In genomic region chr9:136138566-136138965, GRCh38 we compare ENCODE assay signal across 8 cellular contexts. TPM values are rescaled to one million over a fixed set of nuclear protein-coding genes. Genes with fewer than 3 reads are reported as not detected.
DNase-seq lines count a peak whose midpoint lies in the region; ATAC-seq and TF ChIP-seq lines count a peak whose summit lies in the region.

No MANE protein-coding gene starts in this region.

- no peak for TF ChIP-seq EP300 in SK-N-SH (IDR thresholded peaks at IDR 0.05; ENCODE audit: borderline replicate concordance in 1 of 2, low read depth in 1 of 2, low read length in 1 of 2)

- H3K36me3 Mint-ChIP-seq in neural progenitor cell: no peaks in the 10 kb centered on the region

- peak; percentile 23; the same call in 1 of the 2 replicates for TF ChIP-seq RAD21 in SK-N-SH (IDR thresholded peaks at IDR 0.05; ENCODE audit: low read length)

- peaks cover 50% of the 10 kb centered on the region for H3K27me3 ChIP-seq in SK-N-SH (ENCODE audit: insufficient read depth)
- H3K27me3 ChIP-seq in neural progenitor cell: peaks cover 28% of the 10 kb centered on the region

- H3K9me3 Mint-ChIP-seq in neural progenitor cell: no peaks in the 10 kb centered on the region

- WGBS in SK-N-SH (ENCODE audit: low lambda C conversion rate): 19% methylated on average over 4 of the region's 9 CpGs

- H3K4me1 ChIP-seq in SK-N-SH (ENCODE audit: control insufficient read depth in 1 of 2, insufficient read depth in 2 of 2, low read depth in 1 of 2, low read length in 1 of 2): peaks cover 2 to 11% of the 10 kb centered on the region in 2 experiments; a peak in 2 of 4 replicates
- peaks cover 14% of the 10 kb centered on the region for H3K4me1 ChIP-seq in neural progenitor cell

- H3K36me3 ChIP-seq in SK-N-SH (replicated peaks in 1 of 2; ENCODE audit: control insufficient read depth in 1 of 2, insufficient read depth in 2 of 2, low read length in 1 of 2) (no peaks in the 10 kb centered on the region), neural progenitor cell (no peaks in the 10 kb centered on the region)

- H3K9me2 ChIP-seq in SK-N-SH: no peaks in the 10 kb centered on the region

- peak; percentile 69 for DNase-seq in SK-N-SH
- DNase-seq in NCI-H128 (lab: John Stamatoyannopoulos, UW; ENCODE audit: unreplicated experiment): peak; percentile 52
- peak; percentile 35 for DNase-seq in activated naive CD4-positive, alpha-beta T cell treated with anti-CD3 and anti-CD28 coated beads, Interleukin-2, amount 50 U/mL, for 16 hours
- peak; percentile 91 for DNase-seq in neural progenitor cell (ENCODE audit: low spot score)
- DNase-seq in coronary artery (ENCODE audit: low spot score): no peak
- no peak for DNase-seq in cardiac septum (ENCODE audit: low spot score)
- no peak for DNase-seq in HK-2 (ENCODE audit: unreplicated experiment)

- no peak overlapping the region for H3K4me3 Mint-ChIP-seq in neural progenitor cell

- H3K9ac ChIP-seq in SK-N-SH (no peak overlapping the region), neural progenitor cell (no peak overlapping the region)

- CTCF ChIA-PET in SK-N-SH (lab: Yijun Ruan, JAX): interaction anchor here (0.6 to 5.7 kb wide), 30 partner anchors 9 to 176 kb away, joined by 3 to 48 read pairs (median 4); no protein-coding TSS in a partner anchor

- peaks cover 24% of the 10 kb centered on the region for H3K27me3 Mint-ChIP-seq in neural progenitor cell (ENCODE audit: insufficient read depth, low read depth)

- intact Hi-C loops in cardiac septum (cut with DNase I): no loop called here

- H3K27ac ChIP-seq in SK-N-SH (ENCODE audit: low read depth in 2 of 2, low read length in 1 of 2) (no peak overlapping the region), neural progenitor cell (no peak overlapping the region), coronary artery (no peak overlapping the region)

- H2AFZ ChIP-seq in SK-N-SH (ENCODE audit: low read depth): no peak overlapping the region
- no peak overlapping the region for H2AFZ ChIP-seq in neural progenitor cell (replicated peaks)

- H3F3A ChIP-seq in SK-N-SH (replicated peaks; ENCODE audit: insufficient read depth) (no peaks in the 10 kb centered on the region), neural progenitor cell (ENCODE audit: low read depth) (peaks cover 7% of the 10 kb centered on the region)

- H3K27ac Mint-ChIP-seq in neural progenitor cell: no peak overlapping the region

- no peak for ATAC-seq in SK-N-SH treated with all-trans-retinoic acid at 6 μM for 48 hours

- H3K4me3 ChIP-seq in SK-N-SH (ENCODE audit: low read depth in 2 of 2, low read length in 1 of 2) (no peak overlapping the region), neural progenitor cell (no peak overlapping the region), coronary artery (no peak overlapping the region)

- no peaks in the 10 kb centered on the region for H3K9me3 ChIP-seq in SK-N-SH
- H3K9me3 ChIP-seq in neural progenitor cell (ENCODE audit: low read depth): no peaks in the 10 kb centered on the region

- POLR2A ChIA-PET in SK-N-SH (lab: Yijun Ruan, JAX): no interaction called here

- H4K20me1 ChIP-seq in SK-N-SH (ENCODE audit: insufficient read depth): no peaks in the 10 kb centered on the region
- no peaks in the 10 kb centered on the region for H4K20me1 ChIP-seq in neural progenitor cell (ENCODE audit: low read depth)

- H3K4me2 ChIP-seq in SK-N-SH: no peak overlapping the region
- no peak overlapping the region for H3K4me2 ChIP-seq in neural progenitor cell

- H3K79me2 ChIP-seq in SK-N-SH (ENCODE audit: insufficient read depth): no peaks in the 10 kb centered on the region
- no peaks in the 10 kb centered on the region for H3K79me2 ChIP-seq in neural progenitor cell (ENCODE audit: low read depth)

- TF ChIP-seq CTCF in SK-N-SH (IDR thresholded peaks at IDR 0.05): peak; percentile 56
- peak; percentile 73 for TF ChIP-seq CTCF in neural progenitor cell (IDR thresholded peaks at IDR 0.05)
- no peak for TF ChIP-seq CTCF in coronary artery (IDR thresholded peaks at IDR 0.05)

- peaks cover 21% of the 10 kb centered on the region for H3K4me1 Mint-ChIP-seq in neural progenitor cell

TF ChIP-seq in SK-N-SH, 30 proteins besides CTCF, POLR2A, EP300 and RAD21:
- TF ChIP-seq SMC3 (IDR thresholded peaks at IDR 0.05; ENCODE audit: low read depth, low read length) (peak; percentile 22; the same call in 1 of the 2 replicates), MAX (IDR thresholded peaks at IDR 0.05; ENCODE audit: low read depth) (no peak)

TF ChIP-seq in SK-N-SH treated with all-trans-retinoic acid at 6 μM for 48 hours, 23 proteins besides CTCF, POLR2A, EP300 and RAD21:
- TF ChIP-seq GLIS3 (CRISPR knock-in tag; IDR thresholded peaks at IDR 0.05) (no peak), ARNTL (CRISPR knock-in tag; IDR thresholded peaks at IDR 0.05; ENCODE audit: borderline replicate concordance, low read depth) (no peak), PPARA (CRISPR knock-in tag; IDR thresholded peaks at IDR 0.05; ENCODE audit: borderline replicate concordance) (no peak), ZNF70 (CRISPR knock-in tag; IDR thresholded peaks at IDR 0.05) (no peak), TSHZ2 (CRISPR knock-in tag; IDR thresholded peaks at IDR 0.05) (no peak), ZC3H10 (CRISPR knock-in tag; IDR thresholded peaks at IDR 0.05) (no peak), POU6F1 (CRISPR knock-in tag; IDR thresholded peaks at IDR 0.05; ENCODE audit: borderline replicate concordance, low read depth) (no peak), ZNF565 (CRISPR knock-in tag; conservative IDR thresholded peaks at IDR 0.05; ENCODE audit: low read depth) (no peak)

RNA-seq across cellular contexts. Expression of gene TMEM250, which starts 19.9 kb away (rescaled TPM):
- 22.1 and 25.9 TPM in 2 replicates for polyA plus RNA-seq in SK-N-SH (2012; rRNA removed)
- polyA plus RNA-seq in SK-N-SH (2012; cell fraction: cytosol; rRNA removed): 14.6 and 21.9 TPM in 2 replicates
- 31.1 and 36.2 TPM in 2 replicates for polyA plus RNA-seq in SK-N-SH (2012; cell fraction: nucleus; rRNA removed)
- 16.3 and 46.2 TPM in 2 replicates for total RNA-seq in neural progenitor cell (ENCODE audit: low replicate concordance)
- 19.8 TPM for total RNA-seq in cardiac septum

RNA-seq across cellular contexts. Expression of gene NACC2, which starts 43.5 kb away (rescaled TPM):
- 18.4 and 22.1 TPM in 2 replicates for polyA plus RNA-seq in SK-N-SH (2012; rRNA removed)
- 11.0 and 14.6 TPM in 2 replicates for polyA plus RNA-seq in SK-N-SH (2012; cell fraction: cytosol; rRNA removed)
- 32.2 and 32.4 TPM in 2 replicates for polyA plus RNA-seq in SK-N-SH (2012; cell fraction: nucleus; rRNA removed)
- total RNA-seq in neural progenitor cell (ENCODE audit: low replicate concordance): 4.5 and 9.1 TPM in 2 replicates
- total RNA-seq in cardiac septum: 57.8 TPM

Comparison
In these comparisons a context has a peak if more than half of its experiments do, and no peak if none do; other contexts are left out.
1. DNase-seq: peak in SK-N-SH (single experiment), NCI-H128 (single experiment), activated naive CD4-positive, alpha-beta T cell treated with anti-CD3 and anti-CD28 coated beads, Interleukin-2, amount 50 U/mL, for 16 hours (single experiment) and neural progenitor cell (single experiment); none in coronary artery (single experiment), cardiac septum (single experiment) and HK-2 (single experiment).